In the genomic region with DNA sequence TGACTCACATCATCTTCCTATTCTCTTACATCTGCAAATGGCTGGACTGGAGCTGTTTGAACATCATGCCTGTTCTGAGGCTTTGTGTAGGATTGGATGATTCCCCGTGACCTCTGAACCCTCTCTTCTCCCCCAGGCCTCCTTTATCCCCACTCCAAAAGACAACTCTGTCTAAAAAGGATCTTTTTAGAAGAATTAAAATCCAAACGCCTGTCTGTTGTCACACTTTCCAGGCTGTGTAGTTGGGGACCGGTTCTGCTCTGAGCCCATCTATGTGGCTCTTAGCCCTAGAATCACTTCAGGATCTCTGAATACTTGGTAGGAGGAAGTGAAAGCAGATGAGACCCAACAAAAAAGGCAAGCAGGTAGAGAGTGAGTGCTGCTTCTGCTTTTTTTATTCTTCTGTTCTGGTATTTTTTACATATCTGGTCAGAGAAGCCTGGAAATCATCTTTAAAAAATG, we compare ENCODE assay signal across 8 cellular contexts. TPM values are rescaled to one million over a fixed set of nuclear protein-coding genes. Genes with fewer than 3 reads are reported as not detected.
DNase-seq lines count a peak whose midpoint lies in the region; ATAC-seq, FAIRE-seq and TF ChIP-seq lines count a peak whose summit lies in the region.

No MANE protein-coding gene starts in this region.

- H3K27ac Mint-ChIP-seq in natural killer cell = peak overlapping the region; percentile 99 to 100

- intact Hi-C loops in natural killer cell (cut with micrococcal nuclease) (loop anchor here (5.0 kb wide), 2 partner anchors 101 to 191 kb away; a partner anchor contains a TSS), kidney (cut with DNase I) (no loop called here)

- H3K27ac ChIP-seq in Peyer's patch (peak overlapping the region; percentile 78 to 86 (median 81)), kidney (ENCODE audit: low read depth in 2 of 2, low read length in 2 of 2) (no peak overlapping the region)

- H3K9ac ChIP-seq in kidney (ENCODE audit: low read length in 2 of 2) = no peak overlapping the region

- H3K27me3 ChIP-seq in Peyer's patch = no peaks in the 10 kb centered on the region

- H3K9me3 ChIP-seq in Peyer's patch (no peaks in the 10 kb centered on the region), kidney (ENCODE audit: control insufficient read depth in 1 of 2, low read length in 2 of 2) (peaks cover 0 to 4% of the 10 kb centered on the region in 2 donors)

- FAIRE-seq in kidney (lab: Jason Lieb, UNC) = no peak

- no peaks in the 10 kb centered on the region for H3K36me3 ChIP-seq in Peyer's patch
- H3K36me3 ChIP-seq in kidney (ENCODE audit: control insufficient read depth in 1 of 2, insufficient read depth in 2 of 2, low read length in 2 of 2) = no peaks in the 10 kb centered on the region

- TF ChIP-seq CTCF in Peyer's patch (IDR thresholded peaks at IDR 0.05) (no peak), natural killer cell (IDR thresholded peaks at IDR 0.05) (no peak), kidney (IDR thresholded peaks at IDR 0.05; ENCODE audit: borderline replicate concordance, extremely low read depth, insufficient read depth) (no peak)

- H3K4me3 ChIP-seq in Peyer's patch (peak overlapping the region; percentile 25 to 38 (median 34)), kidney (ENCODE audit: low read length in 2 of 2) (no peak overlapping the region)

- DNase-seq in Peyer's patch (peak in 2 of 3 donors; percentile 41 to 63), natural killer cell (no peak), NCI-H345 (lab: John Stamatoyannopoulos, UW) (no peak), kidney (no peak), NCI-H748 (lab: John Stamatoyannopoulos, UW; ENCODE audit: unreplicated experiment) (no peak), HCEC 1CT (no peak)

- peaks cover 15% of the 10 kb centered on the region for H3K36me3 Mint-ChIP-seq in natural killer cell

- no peak for TF ChIP-seq POLR2A in Peyer's patch (IDR thresholded peaks at IDR 0.05)

- H3K9me3 Mint-ChIP-seq in natural killer cell = peaks cover 3 to 5% of the 10 kb centered on the region in 2 donors

- no peaks in the 10 kb centered on the region for H3K27me3 Mint-ChIP-seq in natural killer cell (ENCODE audit: low read depth in 2 of 2)

- no peaks in the 10 kb centered on the region for H3K4me1 ChIP-seq in Peyer's patch
- H3K4me1 ChIP-seq in kidney (ENCODE audit: control insufficient read depth in 1 of 2, insufficient read depth in 1 of 2, low read depth in 1 of 2, low read length in 2 of 2) = no peaks in the 10 kb centered on the region

- peak; percentile 69 for ATAC-seq in GM19025 (IDR thresholded peaks at IDR 0.05; ENCODE audit: low read depth, unreplicated experiment)
- peak; percentile 74 for ATAC-seq in HG02884 (IDR thresholded peaks at IDR 0.05; ENCODE audit: unreplicated experiment)
- ATAC-seq in natural killer cell = peak; percentile 11 to 42 (median 32)

- H3K4me3 Mint-ChIP-seq in natural killer cell = peak overlapping the region; percentile 92

- H3K4me1 Mint-ChIP-seq in natural killer cell = peaks cover 55 to 66% of the 10 kb centered on the region in 2 donors

RNA-seq across cellular contexts. Expression of a gene that starts 0.6 kb away (rescaled TPM):
- total RNA-seq in Peyer's patch = 10 to 100 TPM in 2 of 4 donors, 1 to 10 TPM in 2; 3.0 to 99.9 (median 9.4) TPM
- 10 to 100 TPM; 69.1 to 89.9 (median 77.4) TPM for total RNA-seq in natural killer cell
- 7.3 TPM for total RNA-seq in kidney
- 0.52 TPM for polyA plus RNA-seq in kidney (ENCODE audit: insufficient read depth, low read depth, low replicate concordance)

RNA-seq across cellular contexts. Expression of a gene that starts 6.3 kb away (rescaled TPM):
- total RNA-seq in Peyer's patch (100 to 1,000 TPM in 1 of 4 donors, 10 to 100 TPM in 3; 13.7 to 181 (median 24.4) TPM), natural killer cell (100 to 1,000 TPM in 1 of 3 donors, 10 to 100 TPM in 2; 92.7 to 132 (median 97.9) TPM), kidney (28.3 TPM)
- polyA plus RNA-seq in kidney (ENCODE audit: insufficient read depth, low read depth, low replicate concordance) = 12.7 TPM

Comparison
In these comparisons a context has a peak if more than half of its experiments do, and no peak if none do; other contexts are left out.
1. DNase-seq: peak in Peyer's patch (2 of 3); none in natural killer cell (single experiment), NCI-H345 (single experiment), kidney (single experiment), NCI-H748 (single experiment) and HCEC 1CT (single experiment).
2. H3K27ac ChIP-seq: peak in Peyer's patch (4 of 4); none in kidney (0 of 2).
3. H3K4me3 ChIP-seq: peak in Peyer's patch (4 of 4); none in kidney (0 of 2).
4. Peak in every context shown above with its lines, with median percentiles within 50 percentile points of each other: ATAC-seq.